34 cellular contexts compared by ENCODE assay signal in the genomic region with DNA sequence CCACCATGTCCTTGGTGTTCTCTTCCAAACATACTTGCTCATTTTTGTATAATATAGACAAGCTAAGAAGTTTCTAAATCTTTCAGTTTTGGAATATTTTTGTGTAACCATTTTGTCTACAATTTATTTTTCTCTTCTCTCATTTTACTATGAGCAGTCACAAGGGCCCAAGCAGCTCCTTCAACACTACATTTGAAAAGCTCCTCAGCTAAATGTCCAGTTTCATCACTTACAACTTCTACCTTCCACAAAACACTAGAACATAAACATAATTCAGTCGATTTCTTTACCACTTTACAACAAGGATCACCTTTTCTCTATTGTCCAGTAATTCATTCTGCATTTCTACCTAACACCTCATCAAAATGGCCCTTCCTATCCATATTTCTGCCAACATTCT.
"Had no signal": no experiment of that assay in that cellular context is flagged by ENCODE, and none has a peak within 500 bp of the region (broad histone marks: within the 10 kb centered on the region; RNA-seq: fewer than 3 reads in every experiment).

No MANE protein-coding gene starts in this region.

- H3K4me3 ChIP-seq: MG63 had no signal

- DNase-seq: Karpas-422, Kasumi-1, MG63, MM.1S, MV-4-11, NCI-H1048, NCI-H1092, NCI-H1092 treated with DMSO at 0.1 percent for 48 hours, NCI-H1105, NCI-H1105 treated with DMSO at 0.1 percent for 48 hours, NCI-H1417, NCI-H1417 treated with DMSO at 0.1 percent for 48 hours, NCI-H1436, NCI-H1436 treated with DMSO at 0.1 percent for 48 hours, NCI-H146, NCI-H1694, NCI-H1694 treated with DMSO at 0.1 percent for 48 hours, NCI-H187, NCI-H187 treated with DMSO at 0.1 percent for 48 hours, NCI-H1930, NCI-H2029, NCI-H2029 treated with DMSO at 0.1 percent for 48 hours, NCI-H2081, NCI-H2081 treated with DMSO at 0.1 percent for 48 hours, NCI-H2107, NCI-H2171, NCI-H2171 treated with DMSO at 0.1 percent for 48 hours, NCI-H2227 treated with DMSO at 0.1 percent for 48 hours, NCI-H226, NCI-H345, NCI-H446, NCI-H446 treated with DMSO at 0.1 percent for 48 hours, NCI-H510A, NCI-H510A treated with DMSO at 0.1 percent for 48 hours had no signal

- H3K9me3 ChIP-seq: MG63 had no signal

- H3K36me3 ChIP-seq: MG63 had no signal

- H3K27me3 ChIP-seq: MG63 had no signal
